ENCODE assay signal across 8 cellular contexts in genomic region chr5:138408023-138408422, GRCh38. TPM values are rescaled to one million over a fixed set of nuclear protein-coding genes. Genes with fewer than 3 reads are reported as not detected.
DNase-seq lines count a peak whose midpoint lies in the region; ATAC-seq and TF ChIP-seq lines count a peak whose summit lies in the region.

No MANE protein-coding gene starts in this region.

- POLR2A ChIA-PET in SK-N-SH (lab: Yijun Ruan, JAX) = no interaction called here

- TF ChIP-seq RAD21 in SK-N-SH (IDR thresholded peaks at IDR 0.05; ENCODE audit: low read length) = no peak

- peaks cover 33% of the 10 kb centered on the region for H3K36me3 ChIP-seq in CD4-positive, CD25-positive, alpha-beta regulatory T cell (ENCODE audit: control insufficient read depth, insufficient read depth, low read length)
- H3K36me3 ChIP-seq in adipocyte (ENCODE audit: control insufficient read depth, insufficient read depth, low read length, severe bottlenecking) (peaks cover 27% of the 10 kb centered on the region), left ventricle myocardium inferior (peaks cover 50% of the 10 kb centered on the region), SK-N-SH (replicated peaks in 1 of 2; ENCODE audit: control insufficient read depth in 1 of 2, insufficient read depth in 2 of 2, low read length in 1 of 2) (peaks cover 17 to 32% of the 10 kb centered on the region in 2 experiments)

- no peaks in the 10 kb centered on the region for H4K20me1 ChIP-seq in SK-N-SH (ENCODE audit: insufficient read depth)

- H3K27ac ChIP-seq in CD4-positive, CD25-positive, alpha-beta regulatory T cell (ENCODE audit: insufficient read depth, low read length, poor library complexity, severe bottlenecking) = no peak overlapping the region
- H3K27ac ChIP-seq in left ventricle myocardium inferior (replicated peaks) = no peak overlapping the region
- H3K27ac ChIP-seq in SK-N-SH (ENCODE audit: low read depth in 2 of 2, low read length in 1 of 2) = no peak overlapping the region

- H3K4me1 ChIP-seq in CD4-positive, CD25-positive, alpha-beta regulatory T cell (ENCODE audit: control insufficient read depth, insufficient read depth, low read length, poor library complexity, severe bottlenecking) = peaks cover 4% of the 10 kb centered on the region
- H3K4me1 ChIP-seq in adipocyte (ENCODE audit: control insufficient read depth, insufficient read depth, low read length) (no peaks in the 10 kb centered on the region), left ventricle myocardium inferior (no peaks in the 10 kb centered on the region), SK-N-SH (ENCODE audit: control insufficient read depth in 1 of 2, insufficient read depth in 2 of 2, low read depth in 1 of 2, low read length in 1 of 2) (no peaks in the 10 kb centered on the region)

- no peak for ATAC-seq in CD4-positive, CD25-positive, alpha-beta regulatory T cell (ENCODE audit: low read depth in 2 of 2)
- peak; percentile 54 for ATAC-seq in GM19351 (IDR thresholded peaks at IDR 0.05; ENCODE audit: unreplicated experiment)
- ATAC-seq in HG03565 (IDR thresholded peaks at IDR 0.05; ENCODE audit: unreplicated experiment) = peak; percentile 74

- H3K9ac ChIP-seq in adipocyte (ENCODE audit: low read length) = no peak overlapping the region
- H3K9ac ChIP-seq in SK-N-SH = no peak overlapping the region

- H3K9me2 ChIP-seq in SK-N-SH = no peaks in the 10 kb centered on the region

- peaks cover 11% of the 10 kb centered on the region for H3F3A ChIP-seq in SK-N-SH (replicated peaks; ENCODE audit: insufficient read depth)

- no peaks in the 10 kb centered on the region for H3K9me3 Mint-ChIP-seq in CD4-positive, CD25-positive, alpha-beta regulatory T cell

- CTCF ChIA-PET in SK-N-SH (lab: Yijun Ruan, JAX) = interaction anchor here (1.0 to 1.9 kb wide), 2 partner anchors 23 to 56 kb away, joined by 3 to 9 read pairs; partner anchors contain the start of gene KDM3B

- no peak overlapping the region for H2AFZ ChIP-seq in SK-N-SH (ENCODE audit: low read depth)

- TF ChIP-seq CTCF in left ventricle myocardium inferior (IDR thresholded peaks at IDR 0.05; ENCODE audit: borderline replicate concordance) = no peak
- no peak for TF ChIP-seq CTCF in SK-N-SH (IDR thresholded peaks at IDR 0.05)

- H3K4me3 ChIP-seq in CD4-positive, CD25-positive, alpha-beta regulatory T cell (ENCODE audit: low read depth, low read length) = peak overlapping the region; percentile 13
- no peak overlapping the region for H3K4me3 ChIP-seq in adipocyte (ENCODE audit: low read length)
- no peak overlapping the region for H3K4me3 ChIP-seq in left ventricle myocardium inferior
- H3K4me3 ChIP-seq in SK-N-SH (ENCODE audit: low read depth in 2 of 2, low read length in 1 of 2) = no peak overlapping the region

- peak in 2 of 3 donors; percentile 7 to 58 for DNase-seq in CD4-positive, CD25-positive, alpha-beta regulatory T cell
- DNase-seq in adipocyte (ENCODE audit: low read depth) (peak; percentile 1), RPMI8226 (no peak), left ventricle myocardium inferior (no peak), pons (ENCODE audit: low spot score) (no peak), SK-N-SH (no peak)

- peaks cover 41% of the 10 kb centered on the region for H3K36me3 Mint-ChIP-seq in CD4-positive, CD25-positive, alpha-beta regulatory T cell

- H3K27me3 Mint-ChIP-seq in CD4-positive, CD25-positive, alpha-beta regulatory T cell = no peaks in the 10 kb centered on the region

- H3K27ac Mint-ChIP-seq in CD4-positive, CD25-positive, alpha-beta regulatory T cell = peak overlapping the region in 2 of 3 donors; percentile 77 to 90

- peaks cover 8 to 15% (median 12%) of the 10 kb centered on the region in 4 donors for H3K4me1 Mint-ChIP-seq in CD4-positive, CD25-positive, alpha-beta regulatory T cell

- H3K79me2 ChIP-seq in SK-N-SH (ENCODE audit: insufficient read depth) = no peaks in the 10 kb centered on the region

- H3K9me3 ChIP-seq in CD4-positive, CD25-positive, alpha-beta regulatory T cell (ENCODE audit: control insufficient read depth in 2 of 2, low read length in 2 of 2) = no peaks in the 10 kb centered on the region
- H3K9me3 ChIP-seq in adipocyte (ENCODE audit: control insufficient read depth, low read length) = no peaks in the 10 kb centered on the region
- H3K9me3 ChIP-seq in left ventricle myocardium inferior (replicated peaks) = no peaks in the 10 kb centered on the region
- no peaks in the 10 kb centered on the region for H3K9me3 ChIP-seq in SK-N-SH

- intact Hi-C loops in left ventricle myocardium inferior (cut with micrococcal nuclease) = no loop called here

- H3K4me3 Mint-ChIP-seq in CD4-positive, CD25-positive, alpha-beta regulatory T cell = peak overlapping the region in 1 of 4 donors; percentile 36

- no peaks in the 10 kb centered on the region for H3K27me3 ChIP-seq in CD4-positive, CD25-positive, alpha-beta regulatory T cell (ENCODE audit: control insufficient read depth, insufficient read depth, low read length)
- H3K27me3 ChIP-seq in adipocyte (replicated peaks; ENCODE audit: control insufficient read depth, insufficient read depth, low read length) = no peaks in the 10 kb centered on the region
- no peaks in the 10 kb centered on the region for H3K27me3 ChIP-seq in left ventricle myocardium inferior (ENCODE audit: low read depth)
- no peaks in the 10 kb centered on the region for H3K27me3 ChIP-seq in SK-N-SH (ENCODE audit: insufficient read depth)

- no peak overlapping the region for H3K4me2 ChIP-seq in SK-N-SH

- TF ChIP-seq EP300 in SK-N-SH (IDR thresholded peaks at IDR 0.05; ENCODE audit: borderline replicate concordance in 1 of 2, low read depth in 1 of 2, low read length in 1 of 2) = no peak

- 93% methylated on average over 5 of the region's 5 CpGs for WGBS in SK-N-SH (ENCODE audit: low lambda C conversion rate)

TF ChIP-seq in SK-N-SH, 30 proteins besides CTCF, POLR2A, EP300 and RAD21:
- TF ChIP-seq YY1 (IDR thresholded peaks at IDR 0.05; ENCODE audit: low read depth) = no peak
- TF ChIP-seq MAX (IDR thresholded peaks at IDR 0.05; ENCODE audit: low read depth) = no peak
- no peak for TF ChIP-seq GABPA (IDR thresholded peaks at IDR 0.05; ENCODE audit: low read depth)
- TF ChIP-seq EZH2phosphoT487 (IDR thresholded peaks at IDR 0.05; ENCODE audit: borderline replicate concordance, low read depth) = no peak
- TF ChIP-seq TEAD4 (IDR thresholded peaks at IDR 0.05; ENCODE audit: borderline replicate concordance, insufficient read depth) = no peak
- TF ChIP-seq USF1 (IDR thresholded peaks at IDR 0.05; ENCODE audit: borderline replicate concordance, low read depth) = no peak
- TF ChIP-seq IRF3 (IDR thresholded peaks at IDR 0.05; ENCODE audit: low read depth, low read length) = no peak
- TF ChIP-seq POLR2AphosphoS5 (IDR thresholded peaks at IDR 0.05; ENCODE audit: low read depth, low read length) = no peak
- no peak for TF ChIP-seq FOSL2 (IDR thresholded peaks at IDR 0.05; ENCODE audit: borderline replicate concordance, low read depth)
- TF ChIP-seq NRF1 (IDR thresholded peaks at IDR 0.05; ENCODE audit: low read depth, low read length) = no peak
- no peak for TF ChIP-seq MEF2A (IDR thresholded peaks at IDR 0.05; ENCODE audit: borderline replicate concordance, low read depth)

RNA-seq across cellular contexts. Expression of gene REEP2, which starts 30.8 kb away (rescaled TPM):
- not detected for total RNA-seq in CD4-positive, CD25-positive, alpha-beta regulatory T cell
- under 1 TPM in 2 of 4 donors, not detected in 2; 0.21 to 0.52 TPM for polyA plus RNA-seq in CD4-positive, CD25-positive, alpha-beta regulatory T cell
- total RNA-seq in left ventricle myocardium inferior = 6.6 TPM
- polyA plus RNA-seq in SK-N-SH (2012; rRNA removed) = 25.4 and 31.2 TPM in 2 replicates
- polyA plus RNA-seq in SK-N-SH (2012; cell fraction: cytosol; rRNA removed) = 22.8 and 24.0 TPM in 2 replicates
- 63.3 and 71.6 TPM in 2 replicates for polyA plus RNA-seq in SK-N-SH (2012; cell fraction: nucleus; rRNA removed)

RNA-seq across cellular contexts. Expression of gene KDM3B, which starts 55.5 kb away (rescaled TPM):
- total RNA-seq in CD4-positive, CD25-positive, alpha-beta regulatory T cell = 77.1 TPM
- 10 to 100 TPM; 12.8 to 15.4 (median 13.5) TPM for polyA plus RNA-seq in CD4-positive, CD25-positive, alpha-beta regulatory T cell
- 40.7 TPM for total RNA-seq in left ventricle myocardium inferior
- 22.4 and 24.5 TPM in 2 replicates for polyA plus RNA-seq in SK-N-SH (2012; rRNA removed)
- polyA plus RNA-seq in SK-N-SH (2012; cell fraction: cytosol; rRNA removed) = 18.7 and 20.8 TPM in 2 replicates
- 20.3 and 43.7 TPM in 2 replicates for polyA plus RNA-seq in SK-N-SH (2012; cell fraction: nucleus; rRNA removed)

RNA-seq across cellular contexts. Expression of gene EGR1, which starts 57.3 kb away (rescaled TPM):
- 19.0 TPM for total RNA-seq in CD4-positive, CD25-positive, alpha-beta regulatory T cell
- polyA plus RNA-seq in CD4-positive, CD25-positive, alpha-beta regulatory T cell = 1 to 10 TPM in 2 of 4 donors, under 1 TPM in 2; 0.38 to 1.1 (median 0.84) TPM
- 7.8 TPM for total RNA-seq in left ventricle myocardium inferior
- polyA plus RNA-seq in SK-N-SH (2012; rRNA removed) = 28.4 and 48.0 TPM in 2 replicates
- polyA plus RNA-seq in SK-N-SH (2012; cell fraction: cytosol; rRNA removed) = 28.1 and 41.7 TPM in 2 replicates
- polyA plus RNA-seq in SK-N-SH (2012; cell fraction: nucleus; rRNA removed) = 81.7 and 86.6 TPM in 2 replicates

Comparison
In these comparisons a context has a peak if more than half of its experiments do, and no peak if none do; other contexts are left out.
1. ATAC-seq: peak in GM19351 (single experiment) and HG03565 (single experiment); none in CD4-positive, CD25-positive, alpha-beta regulatory T cell (0 of 2).
2. DNase-seq: peak in CD4-positive, CD25-positive, alpha-beta regulatory T cell (2 of 3) and adipocyte (single experiment); none in RPMI8226 (single experiment), left ventricle myocardium inferior (single experiment), pons (single experiment) and SK-N-SH (single experiment).